ENCODE assay signal across 8 cellular contexts in the genomic region with DNA sequence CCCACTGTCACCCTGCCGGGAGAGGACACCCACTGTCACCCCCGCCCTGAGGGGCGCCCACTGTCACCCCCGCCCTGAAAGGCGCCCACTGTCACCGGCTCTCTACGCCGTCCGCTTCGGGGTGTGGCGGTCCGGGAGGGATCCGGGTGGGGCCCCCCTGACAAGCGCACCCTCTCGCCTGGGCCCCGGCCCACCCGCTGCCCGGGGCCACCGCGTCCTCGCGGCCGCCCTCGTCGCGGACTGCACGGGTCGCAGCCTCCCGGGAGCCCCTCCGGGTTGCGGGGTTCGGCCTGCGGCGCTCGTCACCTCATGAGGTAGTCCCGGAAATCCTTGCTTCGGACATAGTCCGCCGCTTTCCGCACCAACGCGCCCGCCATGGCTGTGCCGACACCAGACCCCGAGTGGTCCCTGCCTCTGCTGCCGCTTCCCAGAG. TPM values are rescaled to one million over a fixed set of nuclear protein-coding genes. Genes with fewer than 3 reads are reported as not detected.
DNase-seq lines count a peak whose midpoint lies in the region; ATAC-seq and TF ChIP-seq lines count a peak whose summit lies in the region.

No MANE protein-coding gene starts in this region.

- no peaks in the 10 kb centered on the region for H3K27me3 Mint-ChIP-seq in activated CD8-positive, alpha-beta T cell treated with anti-CD3 and anti-CD28 coated beads for 36 hours

- H3K27ac Mint-ChIP-seq in activated CD8-positive, alpha-beta T cell treated with anti-CD3 and anti-CD28 coated beads for 36 hours: peak overlapping the region; percentile 64
- H3K27ac Mint-ChIP-seq in stimulated activated effector memory CD8-positive, alpha-beta T cell treated with anti-CD3 and anti-CD28 coated beads, Interleukin-12 subunit alpha, Interleukin-12 subunit beta, amount 100 ng/mL, for 72 hours: no peak overlapping the region

- H3K4me3 ChIP-seq in right atrium auricular region: peak overlapping the region; percentile 87 to 98

- H3K9me3 Mint-ChIP-seq in activated CD8-positive, alpha-beta T cell treated with anti-CD3 and anti-CD28 coated beads for 36 hours: no peaks in the 10 kb centered on the region
- H3K9me3 Mint-ChIP-seq in stimulated activated effector memory CD8-positive, alpha-beta T cell treated with anti-CD3 and anti-CD28 coated beads, Interleukin-12 subunit alpha, Interleukin-12 subunit beta, amount 100 ng/mL, for 72 hours: no peaks in the 10 kb centered on the region

- peak overlapping the region; percentile 82 for H3K4me3 Mint-ChIP-seq in activated CD8-positive, alpha-beta T cell treated with anti-CD3 and anti-CD28 coated beads for 36 hours
- peak overlapping the region; percentile 85 for H3K4me3 Mint-ChIP-seq in stimulated activated effector memory CD8-positive, alpha-beta T cell treated with anti-CD3 and anti-CD28 coated beads, Interleukin-12 subunit alpha, Interleukin-12 subunit beta, amount 100 ng/mL, for 72 hours

- no peak for DNase-seq in activated CD8-positive, alpha-beta T cell treated with anti-CD3 and anti-CD28 coated beads for 36 hours
- no peak for DNase-seq in right atrium auricular region (ENCODE audit: low spot score)
- DNase-seq in stimulated activated effector memory CD8-positive, alpha-beta T cell treated with anti-CD3 and anti-CD28 coated beads, Interleukin-12 subunit alpha, Interleukin-12 subunit beta, amount 100 ng/mL, for 72 hours (ENCODE audit: low spot score in 2 of 2): no peak
- no peak for DNase-seq in NCI-H526 (lab: John Stamatoyannopoulos, UW)
- DNase-seq in cerebellar cortex (ENCODE audit: low spot score): no peak
- no peak for DNase-seq in stimulated activated CD4-positive, alpha-beta T cell treated with anti-CD3 and anti-CD28 coated beads, Interleukin-15, amount 100 ng/mL, for 24 hours

- no peaks in the 10 kb centered on the region for H3K36me3 ChIP-seq in right atrium auricular region

- H3K27me3 ChIP-seq in right atrium auricular region: no peaks in the 10 kb centered on the region

- ATAC-seq in GM18499 (IDR thresholded peaks at IDR 0.05; ENCODE audit: insufficient read depth, unreplicated experiment) (peak; percentile 1), HG02852 (IDR thresholded peaks at IDR 0.05; ENCODE audit: unreplicated experiment) (peak; percentile 10)
- ATAC-seq in activated CD8-positive, alpha-beta T cell treated with anti-CD3 and anti-CD28 coated beads for 36 hours: peak; percentile 6
- ATAC-seq in stimulated activated effector memory CD8-positive, alpha-beta T cell treated with anti-CD3 and anti-CD28 coated beads, Interleukin-12 subunit alpha, Interleukin-12 subunit beta, amount 100 ng/mL, for 72 hours: peak; percentile 26

- no peak for TF ChIP-seq CTCF in activated CD8-positive, alpha-beta T cell treated with anti-CD3 and anti-CD28 coated beads for 36 hours (IDR thresholded peaks at IDR 0.05)
- TF ChIP-seq CTCF in right atrium auricular region (IDR thresholded peaks at IDR 0.05): no peak

- H3K27ac ChIP-seq in right atrium auricular region: peak overlapping the region; percentile 96 to 99

- H3K36me3 Mint-ChIP-seq in activated CD8-positive, alpha-beta T cell treated with anti-CD3 and anti-CD28 coated beads for 36 hours (ENCODE audit: low read depth): no peaks in the 10 kb centered on the region
- H3K36me3 Mint-ChIP-seq in stimulated activated effector memory CD8-positive, alpha-beta T cell treated with anti-CD3 and anti-CD28 coated beads, Interleukin-12 subunit alpha, Interleukin-12 subunit beta, amount 100 ng/mL, for 72 hours: no peaks in the 10 kb centered on the region

- H3K4me1 ChIP-seq in right atrium auricular region: peaks cover 0 to 29% of the 10 kb centered on the region in 2 donors

- POLR2A ChIA-PET in activated CD8-positive, alpha-beta T cell treated with anti-CD3 and anti-CD28 coated beads for 36 hours (lab: Charles Lee): no interaction called here

- intact Hi-C loops in activated CD8-positive, alpha-beta T cell treated with anti-CD3 and anti-CD28 coated beads for 36 hours (cut with micrococcal nuclease): loop anchor here (5.0 kb wide), 2 partner anchors 40 to 70 kb away; a partner anchor contains a TSS

- H3K9me3 ChIP-seq in right atrium auricular region: no peaks in the 10 kb centered on the region

- CTCF ChIA-PET in activated CD8-positive, alpha-beta T cell treated with anti-CD3 and anti-CD28 coated beads for 36 hours (lab: Charles Lee): no interaction called here

- H3K4me1 Mint-ChIP-seq in activated CD8-positive, alpha-beta T cell treated with anti-CD3 and anti-CD28 coated beads for 36 hours (ENCODE audit: low read depth): peaks cover 7% of the 10 kb centered on the region
- peaks cover 12% of the 10 kb centered on the region for H3K4me1 Mint-ChIP-seq in stimulated activated effector memory CD8-positive, alpha-beta T cell treated with anti-CD3 and anti-CD28 coated beads, Interleukin-12 subunit alpha, Interleukin-12 subunit beta, amount 100 ng/mL, for 72 hours

RNA-seq across cellular contexts. Expression of a gene that starts 0.2 kb away (rescaled TPM):
- 10 to 100 TPM; 17.4 to 20.3 TPM for total RNA-seq in activated CD8-positive, alpha-beta T cell treated with anti-CD3 and anti-CD28 coated beads for 36 hours
- 100 to 1,000 TPM; 250 to 616 TPM for total RNA-seq in right atrium auricular region

RNA-seq across cellular contexts. Expression of a gene that starts 40.2 kb away (rescaled TPM):
- total RNA-seq in activated CD8-positive, alpha-beta T cell treated with anti-CD3 and anti-CD28 coated beads for 36 hours: 10 to 100 TPM; 39.0 to 42.6 TPM
- 10 to 100 TPM; 29.4 TPM for total RNA-seq in right atrium auricular region

Comparison
In these comparisons a context has a peak if more than half of its experiments do, and no peak if none do; other contexts are left out.
1. RNA of a gene that starts 0.2 kb away (total RNA-seq): 250 to 616 TPM in right atrium auricular region; 17.4 to 20.3 TPM in activated CD8-positive, alpha-beta T cell treated with anti-CD3 and anti-CD28 coated beads for 36 hours; every median in the first group is over 10 times any median in the second.
2. Peak in every context shown above with its lines, with median percentiles within 50 percentile points of each other: ATAC-seq.